14 cellular contexts compared by ENCODE assay signal in genomic region chr1:167429612-167430011, GRCh38.
DNase-seq lines count a peak whose midpoint lies in the region; ATAC-seq and TF ChIP-seq lines count a peak whose summit lies in the region.
"Had no signal": no experiment of that assay in that cellular context is flagged by ENCODE, and none has a peak within 500 bp of the region (broad histone marks: within the 10 kb centered on the region; RNA-seq: fewer than 3 reads in every experiment).

No MANE protein-coding gene starts in this region.

- TF ChIP-seq CTCF in glutamatergic neuron (IDR thresholded peaks at IDR 0.05; ENCODE audit: partially characterized antibody, unreplicated experiment) = no peak

- H3K4me1 Mint-ChIP-seq in glutamatergic neuron (ENCODE audit: low read depth, unreplicated experiment) = peaks cover 51% of the 10 kb centered on the region
- peaks cover 35% of the 10 kb centered on the region for H3K4me1 Mint-ChIP-seq in activated CD4-positive, alpha-beta T cell treated with anti-CD3 and anti-CD28 coated beads for 36 hours

- H3K27ac Mint-ChIP-seq in glutamatergic neuron (ENCODE audit: unreplicated experiment) = peak overlapping the region; percentile 97
- H3K27ac Mint-ChIP-seq in activated CD4-positive, alpha-beta T cell treated with anti-CD3 and anti-CD28 coated beads for 36 hours = no peak overlapping the region

- H3K27me3 Mint-ChIP-seq in glutamatergic neuron (ENCODE audit: unreplicated experiment) = peaks cover 10% of the 10 kb centered on the region
- H3K27me3 Mint-ChIP-seq in activated CD4-positive, alpha-beta T cell treated with anti-CD3 and anti-CD28 coated beads for 36 hours = no peaks in the 10 kb centered on the region

- intact Hi-C loops in activated CD4-positive, alpha-beta T cell treated with anti-CD3 and anti-CD28 coated beads for 36 hours (cut with DNase I, micrococcal nuclease) = loop anchor here in 1 of 2 experiments (10.0 kb wide), 1 partner anchor 365 kb away; no protein-coding TSS in a partner anchor

- POLR2A ChIA-PET in activated CD4-positive, alpha-beta T cell treated with anti-CD3 and anti-CD28 coated beads for 36 hours (lab: Charles Lee) = no interaction called here

- DNase-seq in glutamatergic neuron (no peak), NCI-H187 treated with DMSO at 0.1 percent for 48 hours (lab: John Stamatoyannopoulos, UW) (no peak), NCI-H1105 treated with DMSO at 0.1 percent for 48 hours (lab: John Stamatoyannopoulos, UW) (no peak)
- DNase-seq in activated CD4-positive, alpha-beta T cell treated with anti-CD3 and anti-CD28 coated beads for 36 hours = no peak
- DNase-seq: COR-L47; mesendoderm; NCI-H1105; psoas muscle; stimulated activated CD4-positive, alpha-beta T cell treated with anti-CD3 and anti-CD28 coated beads, Interleukin-4, amount 100 ng/mL, for 1 hour; stomach had no signal

- ATAC-seq in GM18867 (IDR thresholded peaks at IDR 0.05; ENCODE audit: unreplicated experiment) = peak; percentile 47
- ATAC-seq in GM19463 (IDR thresholded peaks at IDR 0.05; ENCODE audit: unreplicated experiment) = peak; percentile 40
- peak; percentile 42 for ATAC-seq in HG03175 (IDR thresholded peaks at IDR 0.05; ENCODE audit: unreplicated experiment)
- no peak for ATAC-seq in GM19328 (IDR thresholded peaks at IDR 0.05; ENCODE audit: unreplicated experiment)
- no peak for ATAC-seq in activated CD4-positive, alpha-beta T cell treated with anti-CD3 and anti-CD28 coated beads for 36 hours
- ATAC-seq: psoas muscle had no signal

- H3K36me3 Mint-ChIP-seq in glutamatergic neuron (ENCODE audit: unreplicated experiment) = no peaks in the 10 kb centered on the region
- H3K36me3 Mint-ChIP-seq in activated CD4-positive, alpha-beta T cell treated with anti-CD3 and anti-CD28 coated beads for 36 hours (ENCODE audit: low read depth) = peaks cover 32% of the 10 kb centered on the region

- CTCF ChIA-PET in activated CD4-positive, alpha-beta T cell treated with anti-CD3 and anti-CD28 coated beads for 36 hours (lab: Charles Lee) = interaction anchor here (0.9 to 1.3 kb wide), 3 partner anchors 9 to 104 kb away, joined by 3 to 4 read pairs (median 3); no protein-coding TSS in a partner anchor

- peaks cover 6% of the 10 kb centered on the region for H3K9me3 Mint-ChIP-seq in glutamatergic neuron (ENCODE audit: unreplicated experiment)
- no peaks in the 10 kb centered on the region for H3K9me3 Mint-ChIP-seq in activated CD4-positive, alpha-beta T cell treated with anti-CD3 and anti-CD28 coated beads for 36 hours (ENCODE audit: low read depth)

- no peak overlapping the region for H3K4me3 Mint-ChIP-seq in glutamatergic neuron (ENCODE audit: unreplicated experiment)
- no peak overlapping the region for H3K4me3 Mint-ChIP-seq in activated CD4-positive, alpha-beta T cell treated with anti-CD3 and anti-CD28 coated beads for 36 hours

Comparison
In these comparisons a context has a peak if more than half of its experiments do, and no peak if none do; other contexts are left out.
1. ATAC-seq: peak in GM18867 (single experiment), GM19463 (single experiment) and HG03175 (single experiment); none in GM19328 (single experiment) and activated CD4-positive, alpha-beta T cell treated with anti-CD3 and anti-CD28 coated beads for 36 hours (single experiment).